20 cellular contexts compared by ENCODE assay signal in genomic region chr10:21421016-21421415, GRCh38.
A peak's percentile ranks its signal among the peaks of the same experiment; 100 is the strongest.
DNase-seq lines count a peak whose midpoint lies in the region; ATAC-seq, FAIRE-seq and TF ChIP-seq lines count a peak whose summit lies in the region.
"Had no signal": no experiment of that assay in that cellular context is flagged by ENCODE, and none has a peak within 500 bp of the region (broad histone marks: within the 10 kb centered on the region; RNA-seq: fewer than 3 reads in every experiment).

No MANE protein-coding gene starts in this region.

- no peak overlapping the region for H3K4me2 ChIP-seq in GM23338
- H3K4me2 ChIP-seq in GM12878 (ENCODE audit: control insufficient read depth, insufficient read depth): no peak overlapping the region
- no peak overlapping the region for H3K4me2 ChIP-seq in HepG2 (ENCODE audit: low read depth, low read length)
- H3K4me2 ChIP-seq: BLaER1 had no signal

- H3K9ac ChIP-seq in GM12878 (ENCODE audit: control insufficient read depth, insufficient read depth, low read length): no peak overlapping the region
- no peak overlapping the region for H3K9ac ChIP-seq in HepG2 (ENCODE audit: insufficient read depth, low read depth, low read length)
- H3K9ac ChIP-seq: BLaER1 had no signal

- H3K27me3 ChIP-seq in GM23338 (ENCODE audit: insufficient read depth) (no peaks in the 10 kb centered on the region), GM12878 (replicated peaks in 1 of 2; ENCODE audit: control insufficient read depth in 2 of 2, insufficient read depth in 2 of 2, low read length in 1 of 2) (no peaks in the 10 kb centered on the region), foreskin keratinocyte (no peaks in the 10 kb centered on the region), HepG2 (ENCODE audit: control insufficient read depth in 1 of 2, insufficient read depth in 2 of 2, low read length in 2 of 2) (peaks cover 0 to 5% of the 10 kb centered on the region in 2 experiments; a peak in 1 of 5 replicates)
- H3K27me3 ChIP-seq: BLaER1 had no signal

- TF ChIP-seq EP300 in GM12878 (IDR thresholded peaks at IDR 0.05; ENCODE audit: borderline replicate concordance in 1 of 2, control insufficient read depth in 1 of 2, low read depth in 2 of 2, low read length in 2 of 2) (no peak), HepG2 (IDR thresholded peaks at IDR 0.05; ENCODE audit: low read depth in 2 of 2, low read length in 2 of 2) (no peak), HepG2 (CRISPR knock-in tag; IDR thresholded peaks at IDR 0.05; ENCODE audit: borderline replicate concordance) (no peak)

- peaks cover 3% of the 10 kb centered on the region for H3K27me3 Mint-ChIP-seq in GM23338 (ENCODE audit: insufficient read depth, low read depth, poor library complexity)
- H3K27me3 Mint-ChIP-seq: CD4-positive, alpha-beta T cell had no signal

- TF ChIP-seq CTCF in GM23338 (conservative IDR thresholded peaks at IDR 0.05; ENCODE audit: low read depth in 2 of 2) (no peak), GM12878 (IDR thresholded peaks at IDR 0.05 in 2 of 3, conservative IDR thresholded peaks at IDR 0.05 in 1 of 3; ENCODE audit: control insufficient read depth in 2 of 3, extremely low read depth in 1 of 3, insufficient read depth in 1 of 3, low read depth in 3 of 3, low read length in 3 of 3) (no peak), foreskin keratinocyte (conservative IDR thresholded peaks at IDR 0.05) (no peak), HepG2 (CRISPR knock-in tag; IDR thresholded peaks at IDR 0.05) (no peak)

- H3K4me1 ChIP-seq in GM23338 (ENCODE audit: insufficient read depth): peaks cover 23% of the 10 kb centered on the region
- H3K4me1 ChIP-seq in GM12878 (ENCODE audit: control insufficient read depth, insufficient read depth, low read length): no peaks in the 10 kb centered on the region
- no peaks in the 10 kb centered on the region for H3K4me1 ChIP-seq in foreskin keratinocyte
- H3K4me1 ChIP-seq in HepG2 (ENCODE audit: insufficient read depth, low read length): no peaks in the 10 kb centered on the region
- H3K4me1 ChIP-seq: BLaER1 had no signal

- H3K4me3 ChIP-seq in GM23338 (no peak overlapping the region), GM12878 (no peak overlapping the region), HepG2 (replicated peaks in 1 of 3; ENCODE audit: insufficient read depth in 1 of 3, low read depth in 2 of 3, low read length in 3 of 3) (no peak overlapping the region)
- H3K4me3 ChIP-seq: BLaER1 had no signal

- no peak overlapping the region; the same call in 1 of the 2 replicates for H3K27ac Mint-ChIP-seq in GM23338
- H3K27ac Mint-ChIP-seq: B cell; CD14-positive monocyte; CD4-positive, alpha-beta T cell; CD8-positive, alpha-beta memory T cell had no signal

- H3K9me3 Mint-ChIP-seq in GM23338: no peaks in the 10 kb centered on the region; the same call in 2 of the 3 replicates
- H3K9me3 Mint-ChIP-seq: CD4-positive, alpha-beta T cell; CD8-positive, alpha-beta memory T cell had no signal

- DNase-seq in GM23338 (ENCODE audit: low spot score): no peak
- no peak for DNase-seq in GM12878 (ENCODE audit: low read depth, low spot score)
- peak; percentile 18 to 41 for DNase-seq in foreskin keratinocyte
- no peak for DNase-seq in HepG2 (ENCODE audit: low spot score)
- no peak for DNase-seq in DMS 273 (lab: John Stamatoyannopoulos, UW; ENCODE audit: unreplicated experiment)
- DNase-seq in C1 segment of cervical spinal cord (lab: John Stamatoyannopoulos, UW): no peak
- DNase-seq: CD4-positive, alpha-beta T cell; CD8-positive, alpha-beta memory T cell; DMS53; DMS79 treated with DMSO at 0.1 percent for 48 hours; GF-D8; H7; HCEC 1CT had no signal

- RAD21 ChIA-PET in GM12878 (lab: Charles Lee; ENCODE audit: unreplicated experiment): no interaction called here

- no peak for ATAC-seq in GM23338
- ATAC-seq in GM12878: no peak
- ATAC-seq in foreskin keratinocyte: no peak
- ATAC-seq in HepG2: no peak

- H4K20me1 ChIP-seq in GM23338 (replicated peaks; ENCODE audit: insufficient read depth): no peaks in the 10 kb centered on the region
- no peaks in the 10 kb centered on the region for H4K20me1 ChIP-seq in GM12878 (ENCODE audit: control insufficient read depth, insufficient read depth)
- no peaks in the 10 kb centered on the region for H4K20me1 ChIP-seq in HepG2 (ENCODE audit: insufficient read depth, low read length)
- H4K20me1 ChIP-seq: BLaER1 had no signal

- in situ Hi-C loops in GM12878 (cut with MboI): no loop called here
- in situ Hi-C loops in HepG2 (cut with HindIII; ENCODE audit: extremely low pct_ligation_motif_present, low pct_unique_long_range_greater_than_20kb): no loop called here

- H3K9me3 ChIP-seq in GM12878 (replicated peaks; ENCODE audit: control insufficient read depth, insufficient read depth, low read length) (no peaks in the 10 kb centered on the region), HepG2 (ENCODE audit: low read length) (no peaks in the 10 kb centered on the region)
- H3K9me3 ChIP-seq: BLaER1 had no signal

- no peak overlapping the region for H3K4me3 Mint-ChIP-seq in GM23338
- H3K4me3 Mint-ChIP-seq: B cell; CD14-positive monocyte; CD4-positive, alpha-beta T cell; CD8-positive, alpha-beta memory T cell had no signal

- H3K27ac ChIP-seq in GM23338 (ENCODE audit: low read depth): no peak overlapping the region
- no peak overlapping the region for H3K27ac ChIP-seq in GM12878 (ENCODE audit: control insufficient read depth, insufficient read depth)
- no peak overlapping the region for H3K27ac ChIP-seq in foreskin keratinocyte
- H3K27ac ChIP-seq in HepG2 (ENCODE audit: extremely low read length, insufficient read depth, low read length): no peak overlapping the region
- H3K27ac ChIP-seq: 22Rv1, BLaER1 had no signal

- no peaks in the 10 kb centered on the region for H3K9me2 ChIP-seq in GM23338 (ENCODE audit: insufficient read depth)

- H3F3A ChIP-seq in GM23338 (replicated peaks; ENCODE audit: low read depth): peaks cover 19% of the 10 kb centered on the region

- no peaks in the 10 kb centered on the region for H3K36me3 Mint-ChIP-seq in GM23338 (ENCODE audit: low read depth)
- H3K36me3 Mint-ChIP-seq: CD14-positive monocyte; CD8-positive, alpha-beta memory T cell had no signal

- intact Hi-C loops in GM12878 (cut with micrococcal nuclease; ENCODE audit: unreplicated experiment) (no loop called here), HepG2 (cut with micrococcal nuclease; ENCODE audit: unreplicated experiment) (no loop called here)

- POLR2A ChIA-PET in GM12878 (lab: Charles Lee): no interaction called here
- POLR2A ChIA-PET in HepG2 (lab: Yijun Ruan, JAX): no interaction called here

- H3K4me1 Mint-ChIP-seq in GM23338: peaks cover 19% of the 10 kb centered on the region
- H3K4me1 Mint-ChIP-seq: B cell; CD14-positive monocyte; CD8-positive, alpha-beta memory T cell had no signal

- SMC1A ChIA-PET in GM12878 (lab: Charles Lee; ENCODE audit: uncharacterized antibody, unreplicated experiment): interaction anchor here (2.0 kb wide), 1 partner anchor 21 kb away, joined by 4 read pairs; no protein-coding TSS in a partner anchor

- BruUV-seq in GM12878 (replicated peaks; lab: Mats Ljungman, UMichigan) (no TSS peak), HepG2 (replicated peaks; lab: Mats Ljungman, UMichigan) (no TSS peak)

- H3K79me2 ChIP-seq in GM23338 (replicated peaks; ENCODE audit: insufficient read depth) (no peaks in the 10 kb centered on the region), GM12878 (ENCODE audit: control insufficient read depth, insufficient read depth, low read length) (no peaks in the 10 kb centered on the region), HepG2 (ENCODE audit: insufficient read depth, low read length) (no peaks in the 10 kb centered on the region)

- TF ChIP-seq RAD21 in GM12878 (IDR thresholded peaks at IDR 0.05; ENCODE audit: insufficient read depth, low read depth, low read length) (no peak), HepG2 (CRISPR knock-in tag; IDR thresholded peaks at IDR 0.05) (no peak)

- TF ChIP-seq POLR2A in GM12878 (IDR thresholded peaks at IDR 0.05; ENCODE audit: low read depth, low read length): no peak
- TF ChIP-seq POLR2A in HepG2 (IDR thresholded peaks at IDR 0.05; ENCODE audit: insufficient read depth in 1 of 2, low read depth in 2 of 2, low read length in 2 of 2): no peak

- 46% methylated on average over 2 of the region's 2 CpGs for WGBS in GM12878 (ENCODE audit: insufficient coverage, insufficient replicate concordance, low lambda C conversion rate, missing lambda C conversion rate)
- WGBS in HepG2 (ENCODE audit: low lambda C conversion rate): 28% methylated on average over 2 of the region's 2 CpGs

- CTCF ChIA-PET in GM12878 (lab: Yijun Ruan, JAX) (no interaction called here), HepG2 (lab: Yijun Ruan, JAX; ENCODE audit: low intra/inter-chr PET ratio, low total read pairs) (no interaction called here)

- no peak for FAIRE-seq in GM12878 (lab: Jason Lieb, UNC)
- no peak for FAIRE-seq in HepG2 (lab: Jason Lieb, UNC)
- FAIRE-seq: A204.1, GM12892, H1 had no signal

- H2AFZ ChIP-seq in GM23338: peak overlapping the region; percentile 47; the same call in 1 of the 2 replicates
- H2AFZ ChIP-seq in GM12878 (ENCODE audit: control insufficient read depth, low read depth, low read length): no peak overlapping the region
- no peak overlapping the region for H2AFZ ChIP-seq in HepG2 (ENCODE audit: low read length)

- H3K36me3 ChIP-seq in GM23338 (ENCODE audit: insufficient read depth): no peaks in the 10 kb centered on the region
- no peaks in the 10 kb centered on the region for H3K36me3 ChIP-seq in GM12878 (ENCODE audit: control insufficient read depth in 2 of 2, insufficient read depth in 2 of 2, low read length in 1 of 2)
- no peaks in the 10 kb centered on the region for H3K36me3 ChIP-seq in HepG2 (replicated peaks in 1 of 2; ENCODE audit: control insufficient read depth in 1 of 2, insufficient read depth in 2 of 2, low read length in 2 of 2)
- H3K36me3 ChIP-seq: BLaER1 had no signal

TF ChIP-seq in GM23338, 12 proteins besides CTCF, POLR2A, EP300 and RAD21 (continues in another document):
- TF ChIP-seq EZH2 (IDR thresholded peaks at IDR 0.05; ENCODE audit: low read depth, unreplicated experiment) (no peak), ZNF114 (CRISPR knock-in tag; IDR thresholded peaks at IDR 0.05) (no peak), STAT1 (IDR thresholded peaks at IDR 0.05; ENCODE audit: unreplicated experiment) (no peak)

TF ChIP-seq in GM12878, 131 proteins besides CTCF, POLR2A, EP300 and RAD21 (continues in another document):
- no peak for TF ChIP-seq ATF3 (IDR thresholded peaks at IDR 0.05; ENCODE audit: borderline replicate concordance, extremely low read depth, low read depth, low read length)

TF ChIP-seq in HepG2, 621 proteins besides CTCF, POLR2A, EP300 and RAD21 (continues in another document):
- TF ChIP-seq RBM39 (IDR thresholded peaks at IDR 0.05; ENCODE audit: low read depth, low read length, poor library complexity, severe bottlenecking): no peak

Comparison
In these comparisons a context has a peak if more than half of its experiments do, and no peak if none do; other contexts are left out.
1. DNase-seq: peak in foreskin keratinocyte (2 of 2); none in GM23338 (single experiment), GM12878 (single experiment), HepG2 (single experiment), DMS 273 (single experiment) and C1 segment of cervical spinal cord (0 of 14).